1 cellular context compared by ENCODE assay signal in the genomic region with DNA sequence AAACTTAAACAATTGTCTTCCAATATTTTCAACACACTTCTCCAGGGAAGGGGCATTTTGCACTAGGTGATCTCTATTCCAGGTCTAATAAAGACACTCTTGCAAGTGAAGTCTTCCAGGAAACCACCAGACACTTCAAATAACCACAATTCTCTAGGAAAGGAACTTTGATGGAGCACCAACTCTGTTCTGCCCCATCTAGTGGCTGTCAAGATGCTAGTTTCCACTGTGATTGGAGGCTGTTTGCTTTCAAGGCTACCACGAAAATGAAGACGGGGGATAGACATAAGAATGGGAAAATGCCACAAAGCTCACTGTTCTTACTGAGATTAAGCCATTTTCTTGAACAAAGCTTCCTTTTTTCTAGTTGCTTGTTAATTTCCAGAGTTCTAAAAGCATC.
TF ChIP-seq lines count a peak whose summit lies in the region.

No MANE protein-coding gene starts in this region.

TF ChIP-seq in GM23338, 12 proteins besides CTCF, POLR2A, EP300 and RAD21 (continued from another document):
- TF ChIP-seq, protein P1, sequence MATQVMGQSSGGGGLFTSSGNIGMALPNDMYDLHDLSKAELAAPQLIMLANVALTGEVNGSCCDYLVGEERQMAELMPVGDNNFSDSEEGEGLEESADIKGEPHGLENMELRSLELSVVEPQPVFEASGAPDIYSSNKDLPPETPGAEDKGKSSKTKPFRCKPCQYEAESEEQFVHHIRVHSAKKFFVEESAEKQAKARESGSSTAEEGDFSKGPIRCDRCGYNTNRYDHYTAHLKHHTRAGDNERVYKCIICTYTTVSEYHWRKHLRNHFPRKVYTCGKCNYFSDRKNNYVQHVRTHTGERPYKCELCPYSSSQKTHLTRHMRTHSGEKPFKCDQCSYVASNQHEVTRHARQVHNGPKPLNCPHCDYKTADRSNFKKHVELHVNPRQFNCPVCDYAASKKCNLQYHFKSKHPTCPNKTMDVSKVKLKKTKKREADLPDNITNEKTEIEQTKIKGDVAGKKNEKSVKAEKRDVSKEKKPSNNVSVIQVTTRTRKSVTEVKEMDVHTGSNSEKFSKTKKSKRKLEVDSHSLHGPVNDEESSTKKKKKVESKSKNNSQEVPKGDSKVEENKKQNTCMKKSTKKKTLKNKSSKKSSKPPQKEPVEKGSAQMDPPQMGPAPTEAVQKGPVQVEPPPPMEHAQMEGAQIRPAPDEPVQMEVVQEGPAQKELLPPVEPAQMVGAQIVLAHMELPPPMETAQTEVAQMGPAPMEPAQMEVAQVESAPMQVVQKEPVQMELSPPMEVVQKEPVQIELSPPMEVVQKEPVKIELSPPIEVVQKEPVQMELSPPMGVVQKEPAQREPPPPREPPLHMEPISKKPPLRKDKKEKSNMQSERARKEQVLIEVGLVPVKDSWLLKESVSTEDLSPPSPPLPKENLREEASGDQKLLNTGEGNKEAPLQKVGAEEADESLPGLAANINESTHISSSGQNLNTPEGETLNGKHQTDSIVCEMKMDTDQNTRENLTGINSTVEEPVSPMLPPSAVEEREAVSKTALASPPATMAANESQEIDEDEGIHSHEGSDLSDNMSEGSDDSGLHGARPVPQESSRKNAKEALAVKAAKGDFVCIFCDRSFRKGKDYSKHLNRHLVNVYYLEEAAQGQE (IDR thresholded peaks at IDR 0.05; ENCODE audit: unreplicated experiment) = no peak
- no peak for TF ChIP-seq ZNF331 (CRISPR knock-in tag; IDR thresholded peaks at IDR 0.05; ENCODE audit: low read depth)
- no peak for TF ChIP-seq EZH2phosphoT487 (IDR thresholded peaks at IDR 0.05; ENCODE audit: unreplicated experiment)
- no peak for TF ChIP-seq CREB1 (CRISPR knock-in tag; IDR thresholded peaks at IDR 0.05; ENCODE audit: low read depth)
- TF ChIP-seq ZNF114 (CRISPR knock-in tag; IDR thresholded peaks at IDR 0.05) = no peak
- no peak for TF ChIP-seq ZNF462 (CRISPR knock-in tag; IDR thresholded peaks at IDR 0.05)
- TF ChIP-seq STAT1 (IDR thresholded peaks at IDR 0.05; ENCODE audit: unreplicated experiment) = no peak
- TF ChIP-seq JUNB (IDR thresholded peaks at IDR 0.05; ENCODE audit: unreplicated experiment) = no peak
- no peak for TF ChIP-seq NANOG (IDR thresholded peaks at IDR 0.05; ENCODE audit: borderline replicate concordance)
